ENCODE assay signal across 14 cellular contexts in the genomic region with DNA sequence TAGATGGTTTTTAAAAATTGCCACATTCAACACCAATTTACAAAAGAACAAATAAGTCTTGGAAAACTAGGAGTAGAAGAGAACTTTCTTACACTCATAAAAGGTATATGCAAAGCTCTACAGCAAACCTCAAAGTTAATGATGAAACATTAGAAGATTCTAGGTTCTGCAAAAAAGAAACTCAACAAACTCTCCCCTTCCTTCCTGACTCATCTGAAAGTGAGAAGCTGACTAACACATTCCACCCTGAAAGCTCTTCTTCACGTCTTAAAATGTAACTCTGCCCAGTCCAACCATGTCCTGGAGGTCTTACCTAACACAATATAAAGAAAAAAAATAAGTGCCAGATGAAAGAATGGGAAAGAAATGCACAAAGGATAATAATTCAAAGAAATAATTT.
DNase-seq lines count a peak whose midpoint lies in the region; ATAC-seq, FAIRE-seq and TF ChIP-seq lines count a peak whose summit lies in the region.
"Had no signal": no experiment of that assay in that cellular context is flagged by ENCODE, and none has a peak within 500 bp of the region (broad histone marks: within the 10 kb centered on the region; RNA-seq: fewer than 3 reads in every experiment).

No MANE protein-coding gene starts in this region.

- H3K36me3 Mint-ChIP-seq in T-helper 2 cell treated with Interferon-gamma antibody and Interleukin-4, amounts not matched to agents 5 μg/mL and 100 μg/mL, for 36 hours (ENCODE audit: low read depth): no peaks in the 10 kb centered on the region

- no peak overlapping the region for H3K27ac Mint-ChIP-seq in T-helper 2 cell treated with Interferon-gamma antibody and Interleukin-4, amounts not matched to agents 5 μg/mL and 100 μg/mL, for 36 hours

- no peaks in the 10 kb centered on the region for H3K27me3 Mint-ChIP-seq in T-helper 2 cell treated with Interferon-gamma antibody and Interleukin-4, amounts not matched to agents 5 μg/mL and 100 μg/mL, for 36 hours (ENCODE audit: low read depth)

- DNase-seq in GM18507 (ENCODE audit: extremely low spot score, insufficient read length, low read depth): no peak
- DNase-seq in epithelial cell of proximal tubule (ENCODE audit: low read depth): peak; percentile 47
- no peak for DNase-seq in ureter (ENCODE audit: low spot score)
- no peak for DNase-seq in iPS-NIHi11 (ENCODE audit: low spot score)
- no peak for DNase-seq in NCI-H128 (lab: John Stamatoyannopoulos, UW; ENCODE audit: unreplicated experiment)
- no peak for DNase-seq in T-helper 2 cell treated with Interferon-gamma antibody and Interleukin-4, amounts not matched to agents 5 μg/mL and 100 μg/mL, for 36 hours (ENCODE audit: low spot score)
- DNase-seq: activated CD4-positive, alpha-beta T cell treated with anti-CD3 and anti-CD28 coated beads, Interleukin-2, amount 50 U/mL, for 48 hours; GOT3; NCI-H1930; NK-92 treated with Interleukin-12 subunit alpha and Interleukin-12 subunit beta, amount 100 ng/mL, for 24 hours had no signal

- ATAC-seq in GM21619 (IDR thresholded peaks at IDR 0.05; ENCODE audit: unreplicated experiment) (peak; percentile 64), HG03565 (IDR thresholded peaks at IDR 0.05; ENCODE audit: unreplicated experiment) (peak; percentile 77)

- no peak overlapping the region for H3K4me3 Mint-ChIP-seq in T-helper 2 cell treated with Interferon-gamma antibody and Interleukin-4, amounts not matched to agents 5 μg/mL and 100 μg/mL, for 36 hours

- no peak for TF ChIP-seq CTCF in epithelial cell of proximal tubule (conservative IDR thresholded peaks at IDR 0.05; ENCODE audit: low read depth, low read length)

- H3K9me3 Mint-ChIP-seq in T-helper 2 cell treated with Interferon-gamma antibody and Interleukin-4, amounts not matched to agents 5 μg/mL and 100 μg/mL, for 36 hours: peaks cover 10% of the 10 kb centered on the region

- H3K4me1 Mint-ChIP-seq in T-helper 2 cell treated with Interferon-gamma antibody and Interleukin-4, amounts not matched to agents 5 μg/mL and 100 μg/mL, for 36 hours (ENCODE audit: low read depth): no peaks in the 10 kb centered on the region

- H3K4me3 ChIP-seq in epithelial cell of proximal tubule (ENCODE audit: low read depth, low read length): no peak overlapping the region
- H3K4me3 ChIP-seq: tibial nerve had no signal

- FAIRE-seq in GM18507 (lab: Jason Lieb, UNC): peak; percentile 82
- FAIRE-seq: HTR-8/SVneo had no signal
